20 cellular contexts compared by ENCODE assay signal in the genomic region with DNA sequence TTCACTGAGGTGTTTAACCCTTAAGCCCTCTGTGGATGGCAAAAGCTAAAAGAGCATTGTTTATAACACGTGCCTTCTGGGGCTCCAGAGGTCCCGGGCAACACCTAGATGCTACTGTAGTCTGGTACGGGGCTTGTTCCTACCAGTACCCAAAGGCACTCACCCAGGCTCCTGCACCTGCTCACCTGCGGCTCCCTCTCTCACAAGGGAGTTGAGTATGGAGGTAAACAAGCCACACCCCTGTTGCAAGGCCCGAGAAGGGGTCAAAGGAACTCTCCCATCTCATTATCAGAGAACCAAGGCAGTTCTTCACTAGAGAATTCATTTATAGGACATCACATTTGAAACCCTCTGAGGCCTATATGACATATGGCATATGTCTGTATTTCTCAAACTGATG. TPM values are rescaled to one million over a fixed set of nuclear protein-coding genes. Genes with fewer than 3 reads are reported as not detected.
DNase-seq lines count a peak whose midpoint lies in the region; ATAC-seq and TF ChIP-seq lines count a peak whose summit lies in the region.
"Had no signal": no experiment of that assay in that cellular context is flagged by ENCODE, and none has a peak within 500 bp of the region (broad histone marks: within the 10 kb centered on the region; RNA-seq: fewer than 3 reads in every experiment).

No MANE protein-coding gene starts in this region.

- H3K36me3 ChIP-seq in BLaER1 (no peaks in the 10 kb centered on the region), lower lobe of right lung (no peaks in the 10 kb centered on the region)

- H3K4me1 ChIP-seq in BLaER1, result peaks cover 37% of the 10 kb centered on the region
- H3K4me1 ChIP-seq in lower lobe of right lung, result peaks cover 42% of the 10 kb centered on the region

- TF ChIP-seq CTCF in CD4-positive, alpha-beta T cell (IDR thresholded peaks at IDR 0.05), result no peak
- TF ChIP-seq CTCF in lower lobe of right lung (IDR thresholded peaks at IDR 0.05) (no peak), osteocyte (IDR thresholded peaks at IDR 0.05) (no peak)

- intact Hi-C loops in CD4-positive, alpha-beta T cell (cut with DNase I, micrococcal nuclease), result no loop called here
- intact Hi-C loops in lower lobe of right lung (cut with DNase I), result no loop called here

- H3K27ac ChIP-seq in BLaER1, result 0 out of 2 replicates have a peak overlapping the region, but pooled peaks have one; percentile 95
- H3K27ac ChIP-seq in CD4-positive, alpha-beta T cell (ENCODE audit: low read depth, low read length), result no peak overlapping the region
- H3K27ac ChIP-seq in lower lobe of right lung, result no peak overlapping the region

- H3K9ac ChIP-seq in BLaER1, result no peak overlapping the region

- peaks cover 30% of the 10 kb centered on the region for H3K9me3 ChIP-seq in BLaER1
- H3K9me3 ChIP-seq in CD4-positive, alpha-beta T cell (ENCODE audit: control insufficient read depth, low read length), result no peaks in the 10 kb centered on the region
- H3K9me3 ChIP-seq in lower lobe of right lung, result no peaks in the 10 kb centered on the region

- H4K20me1 ChIP-seq in BLaER1, result no peaks in the 10 kb centered on the region

- no peak overlapping the region for H3K4me3 Mint-ChIP-seq in CD4-positive, alpha-beta T cell
- no peak overlapping the region for H3K4me3 Mint-ChIP-seq in osteocyte (ENCODE audit: unreplicated experiment)
- H3K4me3 Mint-ChIP-seq: B cell; CD8-positive, alpha-beta T cell had no signal

- H3K27me3 Mint-ChIP-seq in CD4-positive, alpha-beta T cell, result no peaks in the 10 kb centered on the region
- H3K27me3 Mint-ChIP-seq in osteocyte (ENCODE audit: unreplicated experiment), result no peaks in the 10 kb centered on the region

- H3K9me3 Mint-ChIP-seq in CD4-positive, alpha-beta T cell, result no peaks in the 10 kb centered on the region
- peaks cover 11% of the 10 kb centered on the region for H3K9me3 Mint-ChIP-seq in osteocyte (ENCODE audit: unreplicated experiment)
- H3K9me3 Mint-ChIP-seq: CD8-positive, alpha-beta T cell had no signal

- H3K27me3 ChIP-seq in BLaER1 (no peaks in the 10 kb centered on the region), lower lobe of right lung (ENCODE audit: low read depth) (no peaks in the 10 kb centered on the region)
- H3K27me3 ChIP-seq in CD4-positive, alpha-beta T cell (ENCODE audit: control insufficient read depth, insufficient read depth, low read length), result no peaks in the 10 kb centered on the region

- H3K4me1 Mint-ChIP-seq in CD4-positive, alpha-beta T cell (ENCODE audit: low read depth), result peaks cover 82% of the 10 kb centered on the region
- H3K4me1 Mint-ChIP-seq in osteocyte (ENCODE audit: unreplicated experiment), result peaks cover 6% of the 10 kb centered on the region

- peaks cover 4% of the 10 kb centered on the region for H3K36me3 Mint-ChIP-seq in CD4-positive, alpha-beta T cell (ENCODE audit: low read depth)
- H3K36me3 Mint-ChIP-seq in osteocyte (ENCODE audit: unreplicated experiment), result no peaks in the 10 kb centered on the region
- H3K36me3 Mint-ChIP-seq: CD8-positive, alpha-beta T cell had no signal

- POLR2A ChIA-PET in CD4-positive, alpha-beta T cell (lab: Charles Lee), result interaction anchor here (0.9 to 1.7 kb wide), 5 partner anchors 10 to 54 kb away, joined by 3 to 12 read pairs (median 7); partner anchors contain the start of gene IL6ST

- CTCF ChIA-PET in CD4-positive, alpha-beta T cell (lab: Charles Lee), result interaction anchor here (0.6 to 0.9 kb wide), 2 partner anchors 100 to 112 kb away, joined by 3 to 5 read pairs; no protein-coding TSS in a partner anchor

- H3K4me2 ChIP-seq in BLaER1, result no peak overlapping the region

- peak overlapping the region; percentile 84 for H3K27ac Mint-ChIP-seq in CD4-positive, alpha-beta T cell
- H3K27ac Mint-ChIP-seq in osteocyte (ENCODE audit: unreplicated experiment), result no peak overlapping the region
- H3K27ac Mint-ChIP-seq: B cell; CD8-positive, alpha-beta T cell had no signal

- no peak for ATAC-seq in CD4-positive, alpha-beta T cell (ENCODE audit: poor library complexity)
- ATAC-seq in lower lobe of right lung, result peak; percentile 47 to 71
- ATAC-seq: CD8-positive, alpha-beta T cell; SK-N-SH treated with all-trans-retinoic acid at 6 μM for 48 hours had no signal

- no peak overlapping the region for H3K4me3 ChIP-seq in BLaER1
- no peak overlapping the region for H3K4me3 ChIP-seq in lower lobe of right lung

- DNase-seq in CD4-positive, alpha-beta T cell, result no peak
- peak; percentile 32 for DNase-seq in NCI-H510A (lab: John Stamatoyannopoulos, UW)
- DNase-seq in lower lobe of right lung, result no peak
- no peak for DNase-seq in HT-29 (ENCODE audit: low spot score)
- no peak for DNase-seq in activated naive CD4-positive, alpha-beta T cell treated with anti-CD3 and anti-CD28 coated beads, Interleukin-2, amount 50 U/mL, for 16 hours
- DNase-seq in osteocyte (ENCODE audit: extremely low spot score, unreplicated experiment), result no peak
- DNase-seq: CD8-positive, alpha-beta T cell; GF-D8; IMR-90; Karpas-422; MM.1S; NCI-H1092 treated with DMSO at 0.1 percent for 48 hours; NCI-H1930; NCI-H2227 treated with DMSO at 0.1 percent for 48 hours; NCI-H69; OCI-M1; SHP77 treated with DMSO at 0.1 percent for 48 hours had no signal

RNA-seq across cellular contexts. Expression of gene IL6ST, which starts 53.4 kb away (rescaled TPM):
- total RNA-seq in CD4-positive, alpha-beta T cell, result 100 to 1,000 TPM; 377 to 404 TPM
- 353 TPM for total RNA-seq in lower lobe of right lung
- 14.4 and 17.7 TPM in 2 replicates for total RNA-seq in HT-29 (2014; rRNA removed; shearing (Covaris generic))
- 197 and 211 TPM in 2 replicates for total RNA-seq in osteocyte

Comparison
In these comparisons a context has a peak if more than half of its experiments do, and no peak if none do; other contexts are left out.
1. RNA of gene IL6ST, which starts 53.4 kb away (total RNA-seq): 377 to 404 TPM in CD4-positive, alpha-beta T cell, 353 TPM in lower lobe of right lung (single experiment) and 197 to 211 TPM in osteocyte; 14.4 to 17.7 TPM in HT-29; every median in the first group is over 10 times any median in the second.